In the genomic region with DNA sequence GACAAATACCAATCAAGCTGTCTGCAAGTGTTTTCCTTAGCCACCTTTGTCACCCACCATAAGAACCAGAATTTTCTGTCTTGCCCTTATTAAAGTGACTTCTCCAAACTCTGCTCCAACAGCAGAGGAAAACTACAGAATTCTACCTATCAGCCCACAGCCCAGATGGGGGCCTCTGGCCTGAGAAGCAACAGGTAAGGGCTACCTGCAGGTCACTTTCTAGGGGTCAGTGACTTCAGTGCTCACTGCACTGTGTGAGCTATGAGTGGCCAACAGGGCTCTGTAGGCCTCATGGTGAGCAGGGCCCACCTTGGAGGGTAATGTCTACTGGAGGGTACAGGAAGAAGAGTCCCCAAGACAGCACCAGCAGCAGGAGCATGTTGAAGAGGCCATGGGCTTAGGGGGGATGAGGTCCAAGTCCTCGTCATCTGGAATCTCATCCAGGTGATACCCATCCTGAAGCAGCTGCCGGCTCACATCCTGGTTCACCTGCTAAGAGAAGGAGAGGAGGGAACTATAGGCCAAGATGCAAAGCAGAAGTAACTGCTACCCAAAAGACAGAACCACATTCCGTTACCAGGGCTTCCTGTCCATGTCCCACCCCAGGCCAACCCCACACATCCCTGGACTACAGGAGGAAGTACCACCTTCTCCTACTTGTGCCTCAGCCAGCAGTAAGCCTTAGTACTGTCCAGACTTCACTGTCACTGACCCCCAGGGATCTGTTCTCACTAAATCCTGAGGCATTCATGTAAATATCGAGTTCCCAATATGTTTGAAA, we compare ENCODE assay signal across 1 cellular context.
TF ChIP-seq lines count a peak whose summit lies in the region.

No MANE protein-coding gene starts in this region.

TF ChIP-seq in HEK293, 187 proteins besides CTCF, POLR2A, EP300 and RAD21 (continued from another document):
- TF ChIP-seq ZNF600 (tag by site-specific recombination; IDR thresholded peaks at IDR 0.05) (peak; percentile 37; the same call in 1 of the 2 replicates), KLF9 (tag by site-specific recombination; IDR thresholded peaks at IDR 0.05; ENCODE audit: low read depth) (no peak), ZSCAN30 (tag by site-specific recombination; IDR thresholded peaks at IDR 0.05) (no peak), SCRT1 (tag by site-specific recombination; IDR thresholded peaks at IDR 0.05; ENCODE audit: borderline replicate concordance) (peak; percentile 69; the same call in 1 of the 2 replicates), ZNF843 (tag by site-specific recombination; IDR thresholded peaks at IDR 0.05) (no peak)
